ENCODE assay signal across 1 cellular context in genomic region chr19:51903192-51903591, GRCh38.
TF ChIP-seq lines count a peak whose summit lies in the region.

No MANE protein-coding gene starts in this region.

TF ChIP-seq in endothelial cell of umbilical vein, 7 proteins besides CTCF, POLR2A, EP300 and RAD21:
- no peak for TF ChIP-seq GATA2 (IDR thresholded peaks at IDR 0.05; ENCODE audit: insufficient read depth, insufficient read length, low read depth, low read length)
- no peak for TF ChIP-seq MAX (IDR thresholded peaks at IDR 0.05; ENCODE audit: insufficient read depth, insufficient read length)
- no peak for TF ChIP-seq FOS (IDR thresholded peaks at IDR 0.05; ENCODE audit: borderline replicate concordance, insufficient read depth, low read length)
- TF ChIP-seq MYC (IDR thresholded peaks at IDR 0.05; ENCODE audit: low read depth, low read length) = no peak
- no peak for TF ChIP-seq EZH2 (IDR thresholded peaks at IDR 0.05; ENCODE audit: borderline replicate concordance, low read depth, low read length, severe bottlenecking)
- TF ChIP-seq JUN (IDR thresholded peaks at IDR 0.05; ENCODE audit: borderline replicate concordance, insufficient read depth, insufficient read length, low read depth) = no peak
- TF ChIP-seq POLR2AphosphoS5 (IDR thresholded peaks at IDR 0.05; ENCODE audit: insufficient read depth, low read depth, low read length) = no peak
